21 cellular contexts compared by ENCODE assay signal in the genomic region with DNA sequence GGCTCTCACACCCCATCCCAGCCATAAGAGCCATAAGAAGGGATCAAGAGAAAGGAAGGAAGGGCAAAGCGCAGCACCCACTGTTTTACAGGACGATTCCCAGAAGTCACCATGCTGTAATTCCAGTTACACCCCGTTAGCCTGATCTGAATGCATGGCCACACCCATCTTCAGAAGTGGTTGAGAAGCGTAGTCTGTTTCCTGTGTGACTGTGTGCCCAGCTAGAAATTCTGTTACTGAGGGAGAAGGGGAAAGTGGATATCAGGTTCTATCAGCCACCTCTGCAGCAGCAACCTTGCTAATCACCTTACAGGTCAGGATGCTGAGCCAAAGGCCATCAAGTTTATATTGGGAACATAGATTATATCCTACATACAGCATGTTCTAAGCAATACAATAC.
"Had no signal": no experiment of that assay in that cellular context is flagged by ENCODE, and none has a peak within 500 bp of the region (broad histone marks: within the 10 kb centered on the region; RNA-seq: fewer than 3 reads in every experiment).

No MANE protein-coding gene starts in this region.

- H3K4me1 Mint-ChIP-seq: naive B cell had no signal

- H3K27me3 ChIP-seq: ascending aorta had no signal

- H3K9me3 ChIP-seq: ascending aorta, left ventricle myocardium inferior, tibial artery had no signal

- ATAC-seq: activated CD4-positive, alpha-beta T cell treated with anti-CD3 and anti-CD28 coated beads for 36 hours; WTC11 had no signal

- H3K9me3 Mint-ChIP-seq: T-helper 2 cell treated with Interferon-gamma antibody and Interleukin-4, amounts not matched to agents 5 μg/mL and 100 μg/mL, for 36 hours had no signal

- H3K4me3 ChIP-seq: ascending aorta, left ventricle myocardium inferior, tibial artery had no signal

- H3K4me1 ChIP-seq: left ventricle myocardium inferior had no signal

- H3K27ac Mint-ChIP-seq: activated CD4-positive, alpha-beta T cell treated with anti-CD3 and anti-CD28 coated beads for 36 hours; progenitor cell of endocrine pancreas; T-helper 2 cell treated with Interferon-gamma antibody and Interleukin-4, amounts not matched to agents 5 μg/mL and 100 μg/mL, for 36 hours; WTC11 had no signal

- DNase-seq: activated CD4-positive, alpha-beta T cell treated with anti-CD3 and anti-CD28 coated beads for 36 hours; activated CD8-positive, alpha-beta memory T cell treated with anti-CD3 and anti-CD28 coated beads for 24 hours; activated CD8-positive, alpha-beta memory T cell treated with anti-CD3 and anti-CD28 coated beads, Interleukin-2, amount 50 U/mL, for 48 hours; activated effector memory CD4-positive, alpha-beta T cell treated with Interleukin-2 at 50 U/mL for 16 hours; activated T-cell treated with anti-CD3 and anti-CD28 coated beads, Interleukin-2, amount 50 U/mL, for 48 hours; cortex of kidney; erythroblast; head of caudate nucleus; left ventricle myocardium inferior; naive B cell; stimulated activated CD4-positive, alpha-beta T cell treated with anti-CD3 and anti-CD28 coated beads, Interleukin-12 subunit alpha, Interleukin-12 subunit beta, amount 100 ng/mL, for 4 hours; stimulated activated CD4-positive, alpha-beta T cell treated with anti-CD3 and anti-CD28 coated beads, Interleukin-1b, Interleukin-23, amount 100 ng/mL, for 48 hours; stimulated activated CD8-positive, alpha-beta memory T cell treated with anti-CD3 and anti-CD28 coated beads, Interleukin-4, amount 100 ng/mL, for 48 hours; stimulated activated naive CD4-positive, alpha-beta T cell; substantia nigra; tibial artery had no signal

- H3K36me3 Mint-ChIP-seq: naive B cell had no signal

- H3K27ac ChIP-seq: ascending aorta, left ventricle myocardium inferior, tibial artery had no signal

- H3K4me3 Mint-ChIP-seq: activated CD4-positive, alpha-beta T cell treated with anti-CD3 and anti-CD28 coated beads for 36 hours; naive B cell; neural crest cell; T-helper 2 cell treated with Interferon-gamma antibody and Interleukin-4, amounts not matched to agents 5 μg/mL and 100 μg/mL, for 36 hours; WTC11 had no signal

- H3K36me3 ChIP-seq: ascending aorta, left ventricle myocardium inferior, tibial artery had no signal
